In genomic region chr1:10517677-10517982, GRCh38 we compare ENCODE assay signal across 19 cellular contexts.
"Had no signal": no experiment of that assay in that cellular context is flagged by ENCODE, and none has a peak within 500 bp of the region (broad histone marks: within the 10 kb centered on the region; RNA-seq: fewer than 3 reads in every experiment).

No MANE protein-coding gene starts in this region.

- H3K27me3 ChIP-seq: dorsolateral prefrontal cortex, foreskin keratinocyte had no signal

- H3K36me3 ChIP-seq: thoracic aorta had no signal

- DNase-seq: activated CD4-positive, alpha-beta T cell treated with anti-CD3 and anti-CD28 coated beads, Interleukin-2, amount 10 ng/mL, durations not matched to agents 24 days and 14 days; activated CD4-positive, CD25-positive, alpha-beta regulatory T cell; activated CD8-positive, alpha-beta T cell treated with anti-CD3 and anti-CD28 coated beads for 36 hours; activated naive CD4-positive, alpha-beta T cell treated with anti-CD3 and anti-CD28 coated beads for 36 hours; activated T-cell treated with anti-CD3 and anti-CD28 coated beads, Interleukin-2, amount 50 U/mL, for 24 hours; anterior cingulate cortex; caudate nucleus; dorsolateral prefrontal cortex; foreskin keratinocyte; hypothalamus; kidney; stimulated activated CD4-positive, alpha-beta T cell treated with anti-CD3 and anti-CD28 coated beads, Interleukin-12 subunit alpha, Interleukin-12 subunit beta, amount 100 ng/mL, for 4 hours; stimulated activated CD4-positive, alpha-beta T cell treated with anti-CD3 and anti-CD28 coated beads, Interleukin-1b, Interleukin-23, amount 100 ng/mL, for 48 hours; T-helper 9 cell had no signal

- H3K36me3 Mint-ChIP-seq: brain had no signal

- H3K27ac Mint-ChIP-seq: activated CD4-positive, alpha-beta T cell treated with anti-CD3 and anti-CD28 coated beads, Interleukin-2, amount 10 ng/mL, durations not matched to agents 24 days and 14 days; activated CD8-positive, alpha-beta T cell treated with anti-CD3 and anti-CD28 coated beads for 36 hours; activated naive CD4-positive, alpha-beta T cell treated with anti-CD3 and anti-CD28 coated beads for 36 hours; activated T-helper 2 cell treated with anti-CD3 and anti-CD28 coated beads, Interferon-gamma antibody, Interleukin-2, Interleukin-4, amounts not matched to agents 10 μg/mL and 5 μg/mL and 100 μg/mL, durations not matched to agents 14 hours and 24 hours and 36 hours had no signal

- H3K27me3 Mint-ChIP-seq: activated CD4-positive, alpha-beta T cell treated with anti-CD3 and anti-CD28 coated beads, Interleukin-2, amount 10 ng/mL, durations not matched to agents 24 days and 14 days; activated CD8-positive, alpha-beta T cell treated with anti-CD3 and anti-CD28 coated beads for 36 hours; activated T-cell treated with anti-CD3 and anti-CD28 coated beads, Interleukin-2, amount 50 U/mL, for 24 hours had no signal

- H3K27ac ChIP-seq: dorsolateral prefrontal cortex, epithelial cell of prostate, foreskin keratinocyte, thoracic aorta had no signal

- H3K9me3 ChIP-seq: thoracic aorta had no signal

- ATAC-seq: activated CD8-positive, alpha-beta T cell treated with anti-CD3 and anti-CD28 coated beads for 36 hours; foreskin keratinocyte had no signal

- H3K4me3 Mint-ChIP-seq: activated CD4-positive, alpha-beta T cell treated with anti-CD3 and anti-CD28 coated beads, Interleukin-2, amount 10 ng/mL, durations not matched to agents 24 days and 14 days; activated CD8-positive, alpha-beta T cell treated with anti-CD3 and anti-CD28 coated beads for 36 hours; activated naive CD4-positive, alpha-beta T cell treated with anti-CD3 and anti-CD28 coated beads for 36 hours; activated T-cell treated with anti-CD3 and anti-CD28 coated beads, Interleukin-2, amount 50 U/mL, for 24 hours; neural crest cell had no signal

- H3K9me3 Mint-ChIP-seq: activated CD4-positive, alpha-beta T cell treated with anti-CD3 and anti-CD28 coated beads, Interleukin-2, amount 10 ng/mL, durations not matched to agents 24 days and 14 days; activated CD8-positive, alpha-beta T cell treated with anti-CD3 and anti-CD28 coated beads for 36 hours; activated naive CD4-positive, alpha-beta T cell treated with anti-CD3 and anti-CD28 coated beads for 36 hours; activated T-cell treated with anti-CD3 and anti-CD28 coated beads, Interleukin-2, amount 50 U/mL, for 24 hours; activated T-helper 2 cell treated with anti-CD3 and anti-CD28 coated beads, Interferon-gamma antibody, Interleukin-2, Interleukin-4, amounts not matched to agents 10 μg/mL and 5 μg/mL and 100 μg/mL, durations not matched to agents 14 hours and 24 hours and 36 hours; brain; neural crest cell had no signal

- H3K4me3 ChIP-seq: dorsolateral prefrontal cortex, thoracic aorta had no signal
